ENCODE assay signal across 11 cellular contexts in the genomic region with DNA sequence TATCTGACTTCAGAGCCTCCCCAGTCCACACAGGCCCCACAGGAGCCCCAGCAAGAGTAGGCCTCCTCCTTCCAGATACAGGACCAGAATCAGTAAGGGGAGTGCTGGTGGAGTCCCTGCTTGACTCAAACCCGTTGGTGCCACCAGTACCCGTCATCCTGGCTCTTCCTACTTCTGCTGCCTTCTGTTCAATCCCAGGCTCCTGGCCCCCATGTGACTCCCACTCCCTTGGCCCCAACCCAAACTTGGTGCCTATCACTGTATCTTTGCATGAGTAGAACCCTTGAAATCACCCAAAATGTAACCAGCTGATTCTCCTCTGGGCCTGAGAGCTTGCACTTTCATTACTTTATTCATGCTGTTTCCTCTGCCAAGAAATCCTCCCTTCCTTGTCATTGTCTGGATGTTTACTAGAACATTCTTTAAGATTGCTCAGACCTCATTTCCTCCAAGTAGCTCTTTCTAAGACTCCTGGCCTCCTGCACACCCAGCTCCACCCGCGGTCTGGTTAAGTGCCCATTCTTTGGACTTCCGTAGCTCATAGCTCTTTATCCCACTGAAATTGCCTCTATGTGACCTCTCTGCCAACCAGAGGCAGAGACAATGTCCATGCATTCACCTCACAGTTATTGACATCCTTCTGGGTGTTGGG. TPM values are rescaled to one million over a fixed set of nuclear protein-coding genes. Genes with fewer than 3 reads are reported as not detected.
A peak's percentile ranks its signal among the peaks of the same experiment; 100 is the strongest.
DNase-seq lines count a peak whose midpoint lies in the region; ATAC-seq, FAIRE-seq and TF ChIP-seq lines count a peak whose summit lies in the region.
"Had no signal": no experiment of that assay in that cellular context is flagged by ENCODE, and none has a peak within 500 bp of the region (broad histone marks: within the 10 kb centered on the region; RNA-seq: fewer than 3 reads in every experiment).

No MANE protein-coding gene starts in this region.

- H2AFZ ChIP-seq in keratinocyte (ENCODE audit: control insufficient read depth, low read length), result no peak overlapping the region

- H3K4me3 Mint-ChIP-seq in chondrocyte (ENCODE audit: unreplicated experiment), result no peak overlapping the region
- no peak overlapping the region for H3K4me3 Mint-ChIP-seq in activated CD4-positive, alpha-beta T cell treated with anti-CD3 and anti-CD28 coated beads, Interleukin-2, amount 10 ng/mL, durations not matched to agents 24 days and 14 days

- FAIRE-seq in keratinocyte (lab: Jason Lieb, UNC), result peak; percentile 67

- no peak for ATAC-seq in GM21360 (IDR thresholded peaks at IDR 0.05; ENCODE audit: unreplicated experiment)

- peaks cover 2% of the 10 kb centered on the region for H3K27me3 Mint-ChIP-seq in chondrocyte (ENCODE audit: low read depth)
- H3K27me3 Mint-ChIP-seq in activated CD4-positive, alpha-beta T cell treated with anti-CD3 and anti-CD28 coated beads, Interleukin-2, amount 10 ng/mL, durations not matched to agents 24 days and 14 days, result peaks cover 55% of the 10 kb centered on the region

- H3K9ac ChIP-seq in keratinocyte (ENCODE audit: control insufficient read depth, extremely low read depth, insufficient read depth, low read length), result no peak overlapping the region

- H3K36me3 ChIP-seq in keratinocyte (ENCODE audit: control insufficient read depth in 2 of 2, extremely low read depth in 1 of 2, insufficient read depth in 2 of 2, low read length in 2 of 2) (no peaks in the 10 kb centered on the region), stomach (no peaks in the 10 kb centered on the region)

- H3K4me1 Mint-ChIP-seq in chondrocyte (ENCODE audit: low read depth), result peaks cover 7% of the 10 kb centered on the region
- H3K4me1 Mint-ChIP-seq in activated CD4-positive, alpha-beta T cell treated with anti-CD3 and anti-CD28 coated beads, Interleukin-2, amount 10 ng/mL, durations not matched to agents 24 days and 14 days, result peaks cover 8% of the 10 kb centered on the region

- H3K9me3 Mint-ChIP-seq in chondrocyte (ENCODE audit: low read depth), result peaks cover under 1% of the 10 kb centered on the region
- no peaks in the 10 kb centered on the region for H3K9me3 Mint-ChIP-seq in activated CD4-positive, alpha-beta T cell treated with anti-CD3 and anti-CD28 coated beads, Interleukin-2, amount 10 ng/mL, durations not matched to agents 24 days and 14 days

- no peaks in the 10 kb centered on the region for H3K36me3 Mint-ChIP-seq in chondrocyte (ENCODE audit: low read depth)
- no peaks in the 10 kb centered on the region for H3K36me3 Mint-ChIP-seq in activated CD4-positive, alpha-beta T cell treated with anti-CD3 and anti-CD28 coated beads, Interleukin-2, amount 10 ng/mL, durations not matched to agents 24 days and 14 days (ENCODE audit: low read depth)

- H3K27ac ChIP-seq in keratinocyte (ENCODE audit: control insufficient read depth, insufficient read depth, low read length), result no peak overlapping the region
- peak overlapping the region; percentile 22 to 73 (median 59) for H3K27ac ChIP-seq in stomach

- no peaks in the 10 kb centered on the region for H3K79me2 ChIP-seq in keratinocyte (ENCODE audit: control insufficient read depth, insufficient read depth, low read length)

- no peak overlapping the region for H3K4me2 ChIP-seq in keratinocyte (ENCODE audit: control insufficient read depth, extremely low read depth, insufficient read depth, low read depth, low read length)
- H3K4me2 ChIP-seq: smooth muscle cell had no signal

- H3K9me1 ChIP-seq in keratinocyte (ENCODE audit: control insufficient read depth, extremely low read depth, insufficient read depth, low read length), result no peaks in the 10 kb centered on the region

- DNase-seq in HT1080 (ENCODE audit: low read depth) (peak; percentile 50), chondrocyte (ENCODE audit: low spot score) (no peak), keratinocyte (ENCODE audit: low read depth, low spot score) (no peak), stomach (no peak), AML-193 (lab: John Stamatoyannopoulos, UW) (no peak), HPDE6-E6E7 (ENCODE audit: extremely low spot score) (no peak)
- no peak for DNase-seq in activated CD4-positive, alpha-beta T cell treated with anti-CD3 and anti-CD28 coated beads, Interleukin-2, amount 10 ng/mL, durations not matched to agents 24 days and 14 days
- DNase-seq: activated CD8-positive, alpha-beta memory T cell treated with anti-CD3 and anti-CD28 coated beads, Interleukin-2, amount 50 U/mL, for 48 hours; cortex of kidney had no signal

- H3K9me3 ChIP-seq in keratinocyte (ENCODE audit: control insufficient read depth, low read depth, low read length), result no peaks in the 10 kb centered on the region
- H3K9me3 ChIP-seq in stomach, result no peaks in the 10 kb centered on the region

- no peak for TF ChIP-seq POLR2A in stomach (IDR thresholded peaks at IDR 0.05)

- no peak for TF ChIP-seq EP300 in stomach (IDR thresholded peaks at IDR 0.05)

- H3K27ac Mint-ChIP-seq in chondrocyte (ENCODE audit: unreplicated experiment), result peak overlapping the region; percentile 28
- no peak overlapping the region for H3K27ac Mint-ChIP-seq in activated CD4-positive, alpha-beta T cell treated with anti-CD3 and anti-CD28 coated beads, Interleukin-2, amount 10 ng/mL, durations not matched to agents 24 days and 14 days

- no peaks in the 10 kb centered on the region for H3K27me3 ChIP-seq in keratinocyte (ENCODE audit: control insufficient read depth, extremely low read depth, insufficient read depth, low read length)
- no peaks in the 10 kb centered on the region for H3K27me3 ChIP-seq in stomach

- TF ChIP-seq CTCF in chondrocyte (IDR thresholded peaks at IDR 0.05) (no peak), keratinocyte (optimal IDR thresholded peaks at IDR 0.05 in 1 of 3, IDR thresholded peaks at IDR 0.05 in 1 of 3, conservative IDR thresholded peaks at IDR 0.05 in 1 of 3; ENCODE audit: extremely low read depth in 1 of 3, insufficient read depth in 2 of 3, low read length in 3 of 3) (no peak), stomach (IDR thresholded peaks at IDR 0.05) (no peak)

- dilution Hi-C loops in keratinocyte (cut with MboI; ENCODE audit: extremely low pct_ligation_motif_present, low sequenced_read_pairs), result no loop called here

- intact Hi-C loops in stomach (cut with DNase I; ENCODE audit: low total_unique reads), result no loop called here
- intact Hi-C loops in activated CD4-positive, alpha-beta T cell treated with anti-CD3 and anti-CD28 coated beads, Interleukin-2, amount 10 ng/mL, durations not matched to agents 24 days and 14 days (cut with micrococcal nuclease), result no loop called here

- no peak overlapping the region for H3K4me3 ChIP-seq in keratinocyte (ENCODE audit: control insufficient read depth in 2 of 3, extremely low read depth in 1 of 3, insufficient read depth in 2 of 3, low read depth in 1 of 3, low read length in 3 of 3)
- no peak overlapping the region for H3K4me3 ChIP-seq in stomach
- H3K4me3 ChIP-seq: smooth muscle cell had no signal

- WGBS in stomach, 5 donors, result 43 to 56% (median 51%) methylated on average over 5 of the region's 5 CpGs

- H4K20me1 ChIP-seq in keratinocyte (ENCODE audit: control insufficient read depth, extremely low read depth, insufficient read depth, low read length), result no peaks in the 10 kb centered on the region

- H3K4me1 ChIP-seq in keratinocyte (ENCODE audit: control insufficient read depth, extremely low read depth, insufficient read depth, low read length), result peaks cover 17% of the 10 kb centered on the region
- H3K4me1 ChIP-seq in stomach, result peaks cover 17 to 76% (median 25%) of the 10 kb centered on the region in 4 donors

RNA-seq across cellular contexts. Expression of gene PTAFR, which starts 15.7 kb away (rescaled TPM):
- 0.26 TPM in 1 of 2 replicates, not detected in the other for total RNA-seq in HT1080 (2014; rRNA removed; shearing (Covaris generic))
- 0.09 and 0.33 TPM in 2 replicates for polyA plus RNA-seq in HT1080 (2015; cell fraction: cytosol; rRNA removed)
- polyA plus RNA-seq in HT1080 (2015; cell fraction: nucleus; rRNA removed), result 0.02 and 0.05 TPM in 2 replicates
- total RNA-seq in chondrocyte (0.07 to 0.10 TPM in 2 of 3 replicates, not detected in the other), stomach (1 to 10 TPM in 3 of 5 donors, under 1 TPM in 1, not detected in 1; 0.45 to 3.5 (median 2.5) TPM)
- polyA plus RNA-seq in keratinocyte (18.6 to 30.7 TPM (median 19.6 TPM) in 3 replicates), stomach (1 to 10 TPM; 1.2 to 1.9 (median 1.7) TPM)
- 0.91 TPM for polyA plus RNA-seq in keratinocyte (2011; ENCODE audit: low read depth)
- polyA plus RNA-seq in keratinocyte (2011; cell fraction: cytosol; rRNA removed), result 17.9 and 19.4 TPM in 2 replicates
- 26.4 and 29.8 TPM in 2 replicates for polyA plus RNA-seq in keratinocyte (2011; cell fraction: nucleus; rRNA removed)
- 3.6 and 12.0 TPM in 2 replicates for polyA plus RNA-seq in keratinocyte (2012; ENCODE audit: low replicate concordance)
- polyA minus RNA-seq in keratinocyte, result 24.8 to 42.8 TPM (median 38.3 TPM) in 3 replicates
- polyA minus RNA-seq in keratinocyte (2011; cell fraction: cytosol; rRNA and poly(A)+ RNA removed), result 13.0 TPM
- polyA minus RNA-seq in keratinocyte (2011; cell fraction: nucleus; rRNA and poly(A)+ RNA removed), result 19.6 and 25.4 TPM in 2 replicates
- 0.40 and 0.57 TPM in 2 replicates for total RNA-seq in activated CD4-positive, alpha-beta T cell treated with anti-CD3 and anti-CD28 coated beads, Interleukin-2, amount 10 ng/mL, durations not matched to agents 24 days and 14 days
